Comparison of ENCODE assay signal across 8 cellular contexts in genomic region chr6:89610149-89610642, GRCh38. TPM values are rescaled to one million over a fixed set of nuclear protein-coding genes. Genes with fewer than 3 reads are reported as not detected.
DNase-seq lines count a peak whose midpoint lies in the region; ATAC-seq and TF ChIP-seq lines count a peak whose summit lies in the region.

No MANE protein-coding gene starts in this region.

- no peak overlapping the region for H3K4me3 ChIP-seq in mammary epithelial cell (replicated peaks in 1 of 3; ENCODE audit: insufficient read depth in 1 of 3, low read depth in 2 of 3, low read length in 3 of 3)

- H3K4me2 ChIP-seq in mammary epithelial cell (ENCODE audit: insufficient read depth, low read depth, low read length): no peak overlapping the region

- in situ Hi-C loops in mammary epithelial cell (cut with MboI; ENCODE audit: low sequenced_read_pairs in 2 of 2): loop anchor here in 1 of 2 donors (5.0 kb wide), 1 partner anchor 178 kb away; the partner anchor contains the start of gene ANKRD6

- H3K9me3 ChIP-seq in mammary epithelial cell (replicated peaks; ENCODE audit: insufficient read depth, low read length): no peaks in the 10 kb centered on the region

- peak overlapping the region; percentile 17 for H2AFZ ChIP-seq in mammary epithelial cell (ENCODE audit: low read depth, low read length)

- TF ChIP-seq CTCF in mammary epithelial cell (conservative IDR thresholded peaks at IDR 0.05 in 1 of 2, IDR thresholded peaks at IDR 0.05 in 1 of 2; ENCODE audit: extremely low read depth in 1 of 2, insufficient read depth in 1 of 2, low read depth in 1 of 2, low read length in 2 of 2): peak; percentile 81 to 86

- intact Hi-C loops in mammary epithelial cell (cut with micrococcal nuclease): loop anchor here (1.0 to 10.0 kb wide), 3 partner anchors 177 to 625 kb away; partner anchors contain the start of gene ANKRD6

- H3K27me3 ChIP-seq in mammary epithelial cell (ENCODE audit: insufficient read depth, low read length): no peaks in the 10 kb centered on the region

- H3K4me1 ChIP-seq in mammary epithelial cell (ENCODE audit: insufficient read depth, low read length): peaks cover 3% of the 10 kb centered on the region

- 25% methylated on average over 11 of the region's 11 CpGs for WGBS in mammary epithelial cell (ENCODE audit: low coverage, missing lambda C conversion rate)

- no peaks in the 10 kb centered on the region for H3K36me3 ChIP-seq in mammary epithelial cell (ENCODE audit: insufficient read depth, low read length)

- H3K9ac ChIP-seq in mammary epithelial cell (ENCODE audit: insufficient read depth, low read length): no peak overlapping the region

- CTCF ChIA-PET in mammary epithelial cell (lab: Charles Lee; ENCODE audit: low non-redundant PET): no interaction called here

- H3K79me2 ChIP-seq in mammary epithelial cell (ENCODE audit: insufficient read depth, low read length): no peaks in the 10 kb centered on the region

- dilution Hi-C loops in mammary epithelial cell (cut with HindIII; ENCODE audit: low sequenced_read_pairs): no loop called here

- no peak overlapping the region for H3K27ac ChIP-seq in mammary epithelial cell (ENCODE audit: insufficient read depth, low read depth, low read length)

- no TSS peak for BruUV-seq in mammary epithelial cell (replicated peaks; lab: Mats Ljungman, UMichigan)

- DNase-seq in DMS114 treated with DMSO at 0.1 percent for 48 hours (lab: John Stamatoyannopoulos, UW; ENCODE audit: unreplicated experiment): peak; percentile 31
- DNase-seq in NCI-H146 treated with DMSO at 0.1 percent for 48 hours (lab: John Stamatoyannopoulos, UW; ENCODE audit: unreplicated experiment): peak; percentile 33
- peak; percentile 55 for DNase-seq in activated CD4-positive, CD25-positive, alpha-beta regulatory T cell treated with anti-CD3 and anti-CD28 coated beads, Interleukin-2, amount 50 U/mL, for 16 hours (ENCODE audit: low read depth, low spot score)
- DNase-seq in mammary epithelial cell: peak; percentile 21
- peak; percentile 61 for DNase-seq in left lobe of liver (ENCODE audit: low spot score)
- DNase-seq in stimulated activated CD4-positive, alpha-beta T cell treated with anti-CD3 and anti-CD28 coated beads, TNF-alpha, amount 100 ng/mL, for 4 hours (ENCODE audit: low read depth in 3 of 3): peak; percentile 55 to 66 (median 64)

- ATAC-seq in GM21786 (IDR thresholded peaks at IDR 0.05; ENCODE audit: unreplicated experiment): peak; percentile 55
- ATAC-seq in left lobe of liver: peak; percentile 92
- ATAC-seq in HG03025 (IDR thresholded peaks at IDR 0.05; ENCODE audit: low FRiP score, unreplicated experiment): no peak

- no peaks in the 10 kb centered on the region for H4K20me1 ChIP-seq in mammary epithelial cell (ENCODE audit: insufficient read depth, low read length)

RNA-seq across cellular contexts. Expression of gene LYRM2, which starts 28.4 kb away (rescaled TPM):
- total RNA-seq in mammary epithelial cell: 10 to 100 TPM; 20.5 to 34.1 TPM
- 28.8 TPM for polyA plus RNA-seq in mammary epithelial cell
- polyA minus RNA-seq in mammary epithelial cell: 2.4 TPM
- total RNA-seq in left lobe of liver: 11.7 TPM
